ENCODE assay signal across 9 cellular contexts in the genomic region with DNA sequence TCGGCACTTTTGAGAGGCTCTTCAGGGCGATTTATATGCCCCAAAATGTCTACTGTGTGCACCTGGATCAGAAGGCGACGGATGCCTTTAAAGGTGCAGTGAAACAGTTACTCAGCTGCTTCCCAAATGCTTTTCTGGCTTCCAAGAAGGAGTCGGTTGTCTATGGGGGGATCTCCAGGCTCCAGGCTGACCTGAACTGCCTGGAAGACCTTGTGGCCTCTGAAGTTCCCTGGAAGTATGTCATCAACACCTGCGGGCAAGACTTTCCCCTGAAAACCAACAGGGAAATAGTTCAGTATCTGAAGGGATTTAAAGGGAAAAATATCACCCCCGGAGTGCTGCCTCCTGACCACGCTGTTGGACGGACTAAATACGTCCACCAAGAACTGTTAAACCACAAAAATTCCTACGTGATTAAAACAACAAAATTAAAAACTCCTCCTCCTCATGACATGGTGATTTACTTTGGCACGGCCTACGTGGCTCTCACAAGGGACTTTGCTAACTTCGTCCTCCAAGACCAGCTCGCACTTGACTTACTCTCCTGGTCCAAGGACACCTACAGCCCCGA. TPM values are rescaled to one million over a fixed set of nuclear protein-coding genes. Genes with fewer than 3 reads are reported as not detected.
DNase-seq lines count a peak whose midpoint lies in the region; ATAC-seq and TF ChIP-seq lines count a peak whose summit lies in the region.
"Had no signal": no experiment of that assay in that cellular context is flagged by ENCODE, and none has a peak within 500 bp of the region (broad histone marks: within the 10 kb centered on the region; RNA-seq: fewer than 3 reads in every experiment).

No MANE protein-coding gene starts in this region.

- peak overlapping the region; percentile 91 for H3K4me3 Mint-ChIP-seq in CD4-positive, alpha-beta T cell

- H2AFZ ChIP-seq in MM.1S (ENCODE audit: low read length) (peak overlapping the region; percentile 87), osteoblast (ENCODE audit: low read length) (peak overlapping the region; percentile 35)

- no peaks in the 10 kb centered on the region for H3K9me2 ChIP-seq in MM.1S (replicated peaks; ENCODE audit: insufficient read depth, low read length)

- CTCF ChIA-PET in CD4-positive, alpha-beta T cell (lab: Charles Lee): no interaction called here

- H3K79me2 ChIP-seq in MM.1S (ENCODE audit: low read length) (no peaks in the 10 kb centered on the region), osteoblast (ENCODE audit: insufficient read depth, low read length) (no peaks in the 10 kb centered on the region)

- peaks cover 13% of the 10 kb centered on the region for H3K36me3 Mint-ChIP-seq in CD4-positive, alpha-beta T cell (ENCODE audit: low read depth)

- H3K27ac Mint-ChIP-seq in CD4-positive, alpha-beta T cell: peak overlapping the region; percentile 83

- H3F3A ChIP-seq in MM.1S (ENCODE audit: insufficient read depth, low read length): no peaks in the 10 kb centered on the region

- no peaks in the 10 kb centered on the region for H3K9me3 ChIP-seq in CD4-positive, alpha-beta T cell (ENCODE audit: control insufficient read depth, low read length)
- H3K9me3 ChIP-seq in MM.1S (replicated peaks; ENCODE audit: insufficient read depth, low read length) (no peaks in the 10 kb centered on the region), osteoblast (ENCODE audit: low read depth, low read length) (no peaks in the 10 kb centered on the region)

- in situ Hi-C loops in G401 (cut with HindIII; ENCODE audit: low sequenced_read_pairs): loop anchor here (5.0 kb wide), 1 partner anchor 83 kb away; no protein-coding TSS in a partner anchor

- H3K36me3 ChIP-seq in MM.1S (replicated peaks; ENCODE audit: insufficient read depth, low read length) (no peaks in the 10 kb centered on the region), osteoblast (ENCODE audit: insufficient read depth, low read length) (no peaks in the 10 kb centered on the region)

- peaks cover 12% of the 10 kb centered on the region; the same call in 1 of the 2 replicates for H3K4me1 ChIP-seq in MM.1S (ENCODE audit: low read length)
- no peaks in the 10 kb centered on the region for H3K4me1 ChIP-seq in osteoblast (ENCODE audit: insufficient read depth, low read length)

- H3K4me1 Mint-ChIP-seq in CD4-positive, alpha-beta T cell (ENCODE audit: low read depth): peaks cover 42% of the 10 kb centered on the region

- H3K4me3 ChIP-seq in MM.1S (ENCODE audit: low read length): peak overlapping the region; percentile 67
- H3K4me3 ChIP-seq in dorsolateral prefrontal cortex: peak overlapping the region in 48 of 59 donors; percentile 5 to 57 (median 38)
- H3K4me3 ChIP-seq in osteoblast (ENCODE audit: insufficient read depth, low read length): no peak overlapping the region

- no peaks in the 10 kb centered on the region for H3K27me3 Mint-ChIP-seq in CD4-positive, alpha-beta T cell

- DNase-seq in CD4-positive, alpha-beta T cell: no peak
- DNase-seq in MM.1S (no peak), dorsolateral prefrontal cortex (no peak), osteoblast (ENCODE audit: insufficient read length, low spot score, missing footprints) (peak; percentile 1), retina (no peak), G401 (ENCODE audit: low spot score) (no peak), RKO (ENCODE audit: low spot score) (no peak)
- DNase-seq: cortex of kidney had no signal

- H3K9ac ChIP-seq in MM.1S (ENCODE audit: low read length): peak overlapping the region; percentile 50; the same call in 1 of the 2 replicates

- no peak for ATAC-seq in CD4-positive, alpha-beta T cell (ENCODE audit: poor library complexity)
- no peak for ATAC-seq in HG02981 (IDR thresholded peaks at IDR 0.05; ENCODE audit: unreplicated experiment)

- POLR2A ChIA-PET in CD4-positive, alpha-beta T cell (lab: Charles Lee): interaction anchor here (0.9 to 2.4 kb wide), 6 partner anchors 8 to 219 kb away, joined by 3 to 11 read pairs (median 5); partner anchors contain the start of genes C6orf52, PAK1IP1 and TMEM14B

- no peaks in the 10 kb centered on the region for H3K27me3 ChIP-seq in CD4-positive, alpha-beta T cell (ENCODE audit: control insufficient read depth, insufficient read depth, low read length)
- no peaks in the 10 kb centered on the region for H3K27me3 ChIP-seq in MM.1S (replicated peaks; ENCODE audit: insufficient read depth, low read length)
- H3K27me3 ChIP-seq in dorsolateral prefrontal cortex: peaks cover 0 to 5% (median 0%) of the 10 kb centered on the region in 45 donors
- H3K27me3 ChIP-seq in osteoblast (ENCODE audit: insufficient read depth, low read length): no peaks in the 10 kb centered on the region

- H3K27ac ChIP-seq in CD4-positive, alpha-beta T cell (ENCODE audit: low read depth, low read length): no peak overlapping the region
- H3K27ac ChIP-seq in MM.1S (ENCODE audit: low read length) (peak overlapping the region; percentile 44; the same call in 1 of the 2 replicates), dorsolateral prefrontal cortex (peak overlapping the region in 10 of 59 donors; percentile 6 to 42 (median 21)), osteoblast (ENCODE audit: low read depth, low read length) (no peak overlapping the region)

- H4K20me1 ChIP-seq in MM.1S (ENCODE audit: insufficient read depth, low read length): no peaks in the 10 kb centered on the region
- no peaks in the 10 kb centered on the region for H4K20me1 ChIP-seq in osteoblast (ENCODE audit: insufficient read depth, low read length)

- H3K4me2 ChIP-seq in MM.1S (ENCODE audit: low read depth, low read length): peak overlapping the region; percentile 92
- H3K4me2 ChIP-seq in osteoblast (ENCODE audit: insufficient read depth, low read length): no peak overlapping the region

- no peaks in the 10 kb centered on the region for H3K9me3 Mint-ChIP-seq in CD4-positive, alpha-beta T cell

- no peak for TF ChIP-seq CTCF in CD4-positive, alpha-beta T cell (IDR thresholded peaks at IDR 0.05)
- TF ChIP-seq CTCF in MM.1S (IDR thresholded peaks at IDR 0.05; ENCODE audit: low read length) (no peak), dorsolateral prefrontal cortex (IDR thresholded peaks at IDR 0.05 in 54 of 56, conservative IDR thresholded peaks at IDR 0.05 in 2 of 56; ENCODE audit: low read depth in 1 of 56, partially characterized antibody in 56 of 56) (no peak), osteoblast (IDR thresholded peaks at IDR 0.05; ENCODE audit: extremely low read depth, low read depth, low read length) (no peak)

- intact Hi-C loops in CD4-positive, alpha-beta T cell (cut with DNase I, micrococcal nuclease): no loop called here
- intact Hi-C loops in dorsolateral prefrontal cortex (cut with DNase I): no loop called here

RNA-seq across cellular contexts. Expression of gene GCNT2, which starts 8.2 kb away (rescaled TPM):
- total RNA-seq in CD4-positive, alpha-beta T cell: 1 to 10 TPM; 1.5 to 1.8 TPM
- 1 to 10 TPM; 1.4 to 8.0 (median 3.3) TPM for total RNA-seq in dorsolateral prefrontal cortex
- total RNA-seq in osteoblast: 0.29 and 0.72 TPM in 2 replicates
- total RNA-seq in G401 (2014; rRNA removed; shearing (Covaris generic)): 28.4 and 28.7 TPM in 2 replicates
